In genomic region chr10:11757452-11757819, GRCh38 we compare ENCODE assay signal across 8 cellular contexts. TPM values are rescaled to one million over a fixed set of nuclear protein-coding genes. Genes with fewer than 3 reads are reported as not detected.
DNase-seq lines count a peak whose midpoint lies in the region; ATAC-seq and TF ChIP-seq lines count a peak whose summit lies in the region.

No MANE protein-coding gene starts in this region.

- H2BK12ac ChIP-seq in H9 (ENCODE audit: insufficient read length, low read depth, low read length) = no peak overlapping the region

- TF ChIP-seq CTCF in H9 (conservative IDR thresholded peaks at IDR 0.05) = no peak

- no peak overlapping the region for H2AFZ ChIP-seq in H9 (ENCODE audit: low read length)

- peaks cover 5% of the 10 kb centered on the region for H3K36me3 ChIP-seq in rectal smooth muscle tissue (ENCODE audit: control insufficient read depth, insufficient read depth, low read length)

- no peak overlapping the region for H3K4me3 ChIP-seq in rectal smooth muscle tissue (ENCODE audit: low read length)

- no peaks in the 10 kb centered on the region for H3K79me1 ChIP-seq in H9 (ENCODE audit: insufficient read depth, low read depth, low read length, poor library complexity, severe bottlenecking)

- no peaks in the 10 kb centered on the region for H3K9me3 ChIP-seq in H9 (ENCODE audit: control insufficient read depth, low read depth, low read length)

- H3K27me3 ChIP-seq in H9 (ENCODE audit: insufficient read depth, low read length) = no peaks in the 10 kb centered on the region
- no peaks in the 10 kb centered on the region for H3K27me3 ChIP-seq in rectal smooth muscle tissue (ENCODE audit: control insufficient read depth, insufficient read depth, low read length)

- no peaks in the 10 kb centered on the region for H3K79me2 ChIP-seq in H9 (ENCODE audit: insufficient read depth, low read length)

- no peak overlapping the region for H2AK5ac ChIP-seq in H9 (ENCODE audit: insufficient read length, low read length)

- H3K4ac ChIP-seq in H9 (ENCODE audit: low read depth, low read length) = no peak overlapping the region

- no peak overlapping the region for H3K56ac ChIP-seq in H9 (ENCODE audit: insufficient read length, low read depth, low read length)

- H3K27me3 Mint-ChIP-seq in H9 (ENCODE audit: low read depth) = no peaks in the 10 kb centered on the region

- peaks cover 1 to 6% (median 1%) of the 10 kb centered on the region in 3 experiments; a peak in 1 of 7 replicates for H3K36me3 Mint-ChIP-seq in H9 (ENCODE audit: insufficient read depth in 1 of 3, low read depth in 3 of 3)

- no peaks in the 10 kb centered on the region for H4K20me1 ChIP-seq in H9 (ENCODE audit: control insufficient read depth, insufficient read depth, insufficient read length)

- DNase-seq in H9 (no peak), NCI-H774 (lab: John Stamatoyannopoulos, UW) (peak; percentile 78), fibroblast of peridontal ligament (ENCODE audit: extremely low read depth) (peak; percentile 84)

- no peak overlapping the region for H2BK20ac ChIP-seq in H9 (ENCODE audit: low read depth, low read length, poor library complexity, severe bottlenecking)

- H3K18ac ChIP-seq in H9 (ENCODE audit: insufficient read length, low read depth, low read length) = no peak overlapping the region

- no peak overlapping the region for H3K4me2 ChIP-seq in H9 (ENCODE audit: insufficient read depth, insufficient read length, low read length)

- H4K8ac ChIP-seq in H9 (replicated peaks; ENCODE audit: insufficient read length, low read depth, low read length) = no peak overlapping the region

- H3K4me1 Mint-ChIP-seq in H9 = peaks cover 5 to 6% of the 10 kb centered on the region in 2 experiments; a peak in 3 of 4 replicates

- no peak overlapping the region for H3K14ac ChIP-seq in H9 (ENCODE audit: insufficient read depth, low read length)

- H4K91ac ChIP-seq in H9 (ENCODE audit: insufficient read length, low read depth, low read length) = no peak overlapping the region

- ATAC-seq in HG02588 (IDR thresholded peaks at IDR 0.05; ENCODE audit: unreplicated experiment) (no peak), HG02840 (IDR thresholded peaks at IDR 0.05; ENCODE audit: low FRiP score, unreplicated experiment) (no peak), HG03378 (IDR thresholded peaks at IDR 0.05; ENCODE audit: unreplicated experiment) (no peak), GM18858 (IDR thresholded peaks at IDR 0.05; ENCODE audit: unreplicated experiment) (no peak)

- no peak overlapping the region for H2BK120ac ChIP-seq in H9 (ENCODE audit: low read depth, low read length, poor library complexity, severe bottlenecking)

- no peak overlapping the region for H3T11ph ChIP-seq in H9 (ENCODE audit: low read length)

- H3K9ac ChIP-seq in H9 (ENCODE audit: extremely low read depth, insufficient read length, low read length) (no peak overlapping the region), rectal smooth muscle tissue (ENCODE audit: low read length) (no peak overlapping the region)

- H2BK15ac ChIP-seq in H9 (ENCODE audit: low read depth, low read length) = no peak overlapping the region

- H3K27ac Mint-ChIP-seq in H9 = peak overlapping the region in 2 of 3 experiments; percentile 58 to 93; a peak in 2 of 7 replicates

- H3K23ac ChIP-seq in H9 (ENCODE audit: insufficient read length, low read depth, low read length) = no peak overlapping the region

- no peak overlapping the region for H3K4me3 Mint-ChIP-seq in H9

- H3K9me3 Mint-ChIP-seq in H9 = no peaks in the 10 kb centered on the region

- no peaks in the 10 kb centered on the region for H3K23me2 ChIP-seq in H9 (ENCODE audit: insufficient read length, low read depth, low read length, poor library complexity, severe bottlenecking)

- no peak overlapping the region for H4K5ac ChIP-seq in H9 (ENCODE audit: insufficient read length, low read depth, low read length)

- H2BK5ac ChIP-seq in H9 (ENCODE audit: insufficient read length, low read length) = no peak overlapping the region

- H3K4me1 ChIP-seq in H9 (ENCODE audit: insufficient read depth, low read length) (no peaks in the 10 kb centered on the region), rectal smooth muscle tissue (ENCODE audit: control insufficient read depth, insufficient read depth, low read length) (peaks cover 4% of the 10 kb centered on the region)

- H3K27ac ChIP-seq in H9 (ENCODE audit: insufficient read length, low read depth, low read length) = no peak overlapping the region
- peak overlapping the region; percentile 45 for H3K27ac ChIP-seq in rectal smooth muscle tissue (ENCODE audit: low read depth, low read length)

- no CpG with 5 or more reads among the region's 3 CpGs for WGBS in H9 (ENCODE audit: extremely low coverage, insufficient read length, low lambda C conversion rate)

RNA-seq across cellular contexts. Expression of gene ECHDC3, which starts 15.3 kb away (rescaled TPM):
- 8.0 and 9.3 TPM in 2 replicates for total RNA-seq in H9 (2021)
